In genomic region chr13:27455331-27455855, GRCh38 we compare ENCODE assay signal across 8 cellular contexts. TPM values are rescaled to one million over a fixed set of nuclear protein-coding genes. Genes with fewer than 3 reads are reported as not detected.
A peak's percentile ranks its signal among the peaks of the same experiment; 100 is the strongest.
DNase-seq lines count a peak whose midpoint lies in the region; ATAC-seq and TF ChIP-seq lines count a peak whose summit lies in the region.

No MANE protein-coding gene starts in this region.

- no peaks in the 10 kb centered on the region for H3K27me3 ChIP-seq in H9 (ENCODE audit: insufficient read depth, low read length)
- no peaks in the 10 kb centered on the region for H3K27me3 ChIP-seq in mucosa of rectum (ENCODE audit: control insufficient read depth in 2 of 2, insufficient read depth in 2 of 2, low read length in 2 of 2)

- no peak overlapping the region for H2BK15ac ChIP-seq in H9 (ENCODE audit: low read depth, low read length)

- no peak overlapping the region for H4K5ac ChIP-seq in H9 (ENCODE audit: insufficient read length, low read depth, low read length)

- peaks cover 14% of the 10 kb centered on the region for H3K27me3 Mint-ChIP-seq in H9 (ENCODE audit: low read depth)

- H3K79me1 ChIP-seq in H9 (ENCODE audit: insufficient read depth, low read depth, low read length, poor library complexity, severe bottlenecking): no peaks in the 10 kb centered on the region

- no peak overlapping the region for H3K23ac ChIP-seq in H9 (ENCODE audit: insufficient read length, low read depth, low read length)

- H3K36me3 ChIP-seq in mucosa of rectum (ENCODE audit: control insufficient read depth in 2 of 2, insufficient read depth in 2 of 2, low read length in 2 of 2): no peaks in the 10 kb centered on the region

- no peak overlapping the region for H2BK120ac ChIP-seq in H9 (ENCODE audit: low read depth, low read length, poor library complexity, severe bottlenecking)

- no peak for ATAC-seq in HG03571 (IDR thresholded peaks at IDR 0.05; ENCODE audit: unreplicated experiment)

- H2AFZ ChIP-seq in H9 (ENCODE audit: low read length): peak overlapping the region; percentile 56

- no peaks in the 10 kb centered on the region for H4K20me1 ChIP-seq in H9 (ENCODE audit: control insufficient read depth, insufficient read depth, insufficient read length)

- H3K4ac ChIP-seq in H9 (ENCODE audit: low read depth, low read length): no peak overlapping the region

- H2AK5ac ChIP-seq in H9 (ENCODE audit: insufficient read length, low read length): no peak overlapping the region

- H3K23me2 ChIP-seq in H9 (ENCODE audit: insufficient read length, low read depth, low read length, poor library complexity, severe bottlenecking): peaks cover 3% of the 10 kb centered on the region

- H3K4me3 Mint-ChIP-seq in H9: 0 out of 5 replicates have a peak overlapping the region, but pooled peaks of 1 of the 2 experiments have one; percentile 3

- H3K9me3 ChIP-seq in H9 (ENCODE audit: control insufficient read depth, low read depth, low read length) (no peaks in the 10 kb centered on the region), mucosa of rectum (ENCODE audit: control insufficient read depth in 2 of 2, low read length in 2 of 2) (no peaks in the 10 kb centered on the region)

- H3K4me1 ChIP-seq in H9 (ENCODE audit: insufficient read depth, low read length): no peaks in the 10 kb centered on the region; the same call in 1 of the 2 replicates
- H3K4me1 ChIP-seq in mucosa of rectum (ENCODE audit: control insufficient read depth in 2 of 2, insufficient read depth in 2 of 2, low read length in 2 of 2): peaks cover 7 to 13% of the 10 kb centered on the region in 2 donors

- H3K27ac ChIP-seq in H9 (ENCODE audit: insufficient read length, low read depth, low read length) (no peak overlapping the region), mucosa of rectum (ENCODE audit: low read depth in 2 of 2, low read length in 2 of 2) (peak overlapping the region in 1 of 2 donors; percentile 6)

- H3K9ac ChIP-seq in H9 (ENCODE audit: extremely low read depth, insufficient read length, low read length) (no peak overlapping the region), mucosa of rectum (ENCODE audit: low read depth in 1 of 2, low read length in 2 of 2) (peak overlapping the region; percentile 38 to 50)

- DNase-seq in AG08396 (ENCODE audit: low spot score) (peak; percentile 27), H9 (peak; percentile 47), NCI-H226 (no peak), ecto neural progenitor cell (ENCODE audit: low spot score) (no peak), AG20443 (ENCODE audit: low spot score) (no peak)
- DNase-seq in activated naive CD4-positive, alpha-beta T cell treated with anti-CD3 and anti-CD28 coated beads, Interleukin-2, amount 50 U/mL, for 16 hours: peak; percentile 31

- H3K18ac ChIP-seq in H9 (ENCODE audit: insufficient read length, low read depth, low read length): no peak overlapping the region

- H2BK5ac ChIP-seq in H9 (ENCODE audit: insufficient read length, low read length): no peak overlapping the region

- no peaks in the 10 kb centered on the region for H3K79me2 ChIP-seq in H9 (ENCODE audit: insufficient read depth, low read length)

- peaks cover 20% of the 10 kb centered on the region in 2 experiments for H3K4me1 Mint-ChIP-seq in H9

- H3K4me2 ChIP-seq in H9 (ENCODE audit: insufficient read depth, insufficient read length, low read length): no peak overlapping the region

- WGBS in H9 (ENCODE audit: extremely low coverage, insufficient read length, low lambda C conversion rate): no CpG with 5 or more reads among the region's 5 CpGs

- H3K9me3 Mint-ChIP-seq in H9: no peaks in the 10 kb centered on the region

- H3K36me3 Mint-ChIP-seq in H9 (ENCODE audit: insufficient read depth in 1 of 3, low read depth in 3 of 3): no peaks in the 10 kb centered on the region

- no peak overlapping the region for H4K91ac ChIP-seq in H9 (ENCODE audit: insufficient read length, low read depth, low read length)

- no peak overlapping the region for H3T11ph ChIP-seq in H9 (ENCODE audit: low read length)

- H3K27ac Mint-ChIP-seq in H9: peak overlapping the region in 1 of 3 experiments; percentile 55; a peak in 1 of 7 replicates

- no peak overlapping the region; the same call in 1 of the 2 replicates for H3K14ac ChIP-seq in H9 (ENCODE audit: insufficient read depth, low read length)

- H2BK12ac ChIP-seq in H9 (ENCODE audit: insufficient read length, low read depth, low read length): no peak overlapping the region

- peak overlapping the region; percentile 55 for H3K4me3 ChIP-seq in mucosa of rectum (ENCODE audit: low read length in 2 of 2)

- no peak overlapping the region for H2BK20ac ChIP-seq in H9 (ENCODE audit: low read depth, low read length, poor library complexity, severe bottlenecking)

- H3K56ac ChIP-seq in H9 (ENCODE audit: insufficient read length, low read depth, low read length): no peak overlapping the region

- no peak for TF ChIP-seq CTCF in H9 (conservative IDR thresholded peaks at IDR 0.05)

- H4K8ac ChIP-seq in H9 (replicated peaks; ENCODE audit: insufficient read length, low read depth, low read length): no peak overlapping the region

RNA-seq across cellular contexts. Expression of gene MTIF3, which starts 5.0 kb away (rescaled TPM):
- 31.6 and 32.3 TPM in 2 replicates for total RNA-seq in H9 (2021)

RNA-seq across cellular contexts. Expression of gene GTF3A, which starts 31.0 kb away (rescaled TPM):
- 70.0 and 70.5 TPM in 2 replicates for total RNA-seq in H9 (2021)

Comparison
In these comparisons a context has a peak if more than half of its experiments do, and no peak if none do; other contexts are left out.
1. DNase-seq: peak in AG08396 (single experiment), H9 (single experiment) and activated naive CD4-positive, alpha-beta T cell treated with anti-CD3 and anti-CD28 coated beads, Interleukin-2, amount 50 U/mL, for 16 hours (single experiment); none in NCI-H226 (single experiment), ecto neural progenitor cell (single experiment) and AG20443 (single experiment).